Comparison of ENCODE assay signal across 1 cellular context in genomic region chr11:69667619-69668604, GRCh38.
TF ChIP-seq lines count a peak whose summit lies in the region.

No MANE protein-coding gene starts in this region.

TF ChIP-seq in K562, 482 proteins besides CTCF, POLR2A, EP300 and RAD21:
- TF ChIP-seq POLR2G (IDR thresholded peaks at IDR 0.05; ENCODE audit: low read depth, low read length) (peak; percentile 61; the same call in 1 of the 2 replicates), SMARCE1 (IDR thresholded peaks at IDR 0.05) (no peak)
